ENCODE assay signal across 8 cellular contexts in the genomic region with DNA sequence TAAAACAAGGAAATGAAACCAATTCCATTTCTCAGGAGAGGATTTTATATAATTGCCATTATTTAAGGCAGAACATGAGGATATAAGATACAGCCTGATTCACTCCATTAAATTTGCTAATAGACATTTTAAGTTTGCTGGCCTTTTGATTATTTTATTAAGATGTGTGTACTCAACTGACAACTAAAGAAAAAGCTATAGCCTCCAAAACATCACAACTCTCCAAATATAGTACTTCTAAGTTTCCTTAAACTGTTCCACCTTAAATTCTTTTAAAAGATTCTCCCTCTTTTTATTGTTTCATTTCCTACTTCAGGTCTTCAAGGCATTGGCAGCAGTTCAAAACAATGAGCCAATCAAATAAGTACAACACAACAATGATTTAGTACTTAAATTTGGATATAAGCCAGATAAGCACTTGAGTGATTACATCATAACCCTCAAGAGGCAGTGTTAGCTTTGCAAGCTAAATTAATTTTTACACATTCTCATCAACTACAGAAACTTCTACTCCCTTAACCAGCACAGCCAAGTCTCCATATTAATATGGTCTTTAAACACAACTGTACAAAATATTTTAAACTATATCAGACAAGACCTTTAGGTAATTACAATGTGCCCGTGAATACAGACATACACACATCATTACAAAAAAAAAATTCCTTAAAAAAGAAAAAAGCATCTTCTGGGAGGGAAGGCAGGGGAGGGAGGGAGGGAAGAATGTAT.
DNase-seq lines count a peak whose midpoint lies in the region; ATAC-seq, FAIRE-seq and TF ChIP-seq lines count a peak whose summit lies in the region.

No MANE protein-coding gene starts in this region.

- peak overlapping the region; percentile 58 for H3K27ac Mint-ChIP-seq in neural crest cell (ENCODE audit: unreplicated experiment)

- peak overlapping the region; percentile 57 for H3K9ac ChIP-seq in endothelial cell of umbilical vein (replicated peaks; ENCODE audit: extremely low read depth, insufficient read depth, low read length)

- no peak overlapping the region for H3K4me3 Mint-ChIP-seq in neural crest cell

- no peaks in the 10 kb centered on the region for H3K9me3 ChIP-seq in BE2C
- H3K9me3 ChIP-seq in endothelial cell of umbilical vein (replicated peaks; ENCODE audit: control insufficient read depth, insufficient read depth, low read length): no peaks in the 10 kb centered on the region

- H3K4me2 ChIP-seq in endothelial cell of umbilical vein (ENCODE audit: insufficient read depth, low read length): peak overlapping the region; percentile 80

- H3K4me3 ChIP-seq in BE2C (ENCODE audit: low read depth, low read length) (peak overlapping the region; percentile 4; the same call in 1 of the 2 replicates), endothelial cell of umbilical vein (replicated peaks in 1 of 3; ENCODE audit: insufficient read depth in 1 of 3, low read depth in 1 of 3, low read length in 3 of 3) (peak overlapping the region in 1 of 3 experiments; percentile 40)

- H3K36me3 ChIP-seq in BE2C (peaks cover 13% of the 10 kb centered on the region), endothelial cell of umbilical vein (ENCODE audit: control insufficient read depth in 2 of 2, extremely low read depth in 1 of 2, insufficient read depth in 2 of 2, low read length in 2 of 2) (peaks cover 0 to 4% of the 10 kb centered on the region in 2 experiments)

- no peaks in the 10 kb centered on the region for H3K36me3 Mint-ChIP-seq in neural crest cell (ENCODE audit: low read depth)

- peaks cover 5% of the 10 kb centered on the region for H3K4me1 Mint-ChIP-seq in neural crest cell

- peak; percentile 78 for FAIRE-seq in endothelial cell of umbilical vein (lab: Jason Lieb, UNC)

- no peaks in the 10 kb centered on the region for H3K27me3 Mint-ChIP-seq in neural crest cell (ENCODE audit: low read depth)

- no peak overlapping the region for H2AFZ ChIP-seq in endothelial cell of umbilical vein (ENCODE audit: low read depth, low read length)

- no peaks in the 10 kb centered on the region for H3K9me3 Mint-ChIP-seq in neural crest cell

- dilution Hi-C loops in endothelial cell of umbilical vein (cut with MboI; ENCODE audit: extremely low pct_ligation_motif_present, low sequenced_read_pairs): no loop called here

- intact Hi-C loops in endothelial cell of umbilical vein (cut with micrococcal nuclease): no loop called here

- H3K79me2 ChIP-seq in endothelial cell of umbilical vein (ENCODE audit: control insufficient read depth, insufficient read depth, low read length): peaks cover 9% of the 10 kb centered on the region

- ATAC-seq in HG02884 (IDR thresholded peaks at IDR 0.05; ENCODE audit: unreplicated experiment) (no peak), HG02571 (IDR thresholded peaks at IDR 0.05; ENCODE audit: unreplicated experiment) (no peak)

- TSS peak; percentile 23 for BruUV-seq in endothelial cell of umbilical vein (replicated peaks; lab: Mats Ljungman, UMichigan)

- peak overlapping the region; percentile 73 for H3K27ac ChIP-seq in endothelial cell of umbilical vein (ENCODE audit: insufficient read depth, low read depth, low read length)

- CTCF ChIA-PET in endothelial cell of umbilical vein (lab: Charles Lee): interaction anchor here (1.1 to 3.5 kb wide), 4 partner anchors 22 to 393 kb away, joined by 3 to 11 read pairs (median 6); no protein-coding TSS in a partner anchor

- TF ChIP-seq POLR2A in endothelial cell of umbilical vein (IDR thresholded peaks at IDR 0.05; ENCODE audit: low read depth, low read length): no peak

- H3K4me1 ChIP-seq in BE2C (peaks cover 4% of the 10 kb centered on the region), endothelial cell of umbilical vein (ENCODE audit: control insufficient read depth, extremely low read depth, insufficient read depth, low read length) (peaks cover 12% of the 10 kb centered on the region)

- POLR2A ChIA-PET in endothelial cell of umbilical vein (lab: Charles Lee): interaction anchor here (0.6 kb wide), 1 partner anchor 34 kb away, joined by 3 read pairs; no protein-coding TSS in a partner anchor

- H3K9me1 ChIP-seq in endothelial cell of umbilical vein (replicated peaks; ENCODE audit: control insufficient read depth, extremely low read depth, insufficient read depth, low read length): no peaks in the 10 kb centered on the region

- no peaks in the 10 kb centered on the region for H4K20me1 ChIP-seq in endothelial cell of umbilical vein (replicated peaks; ENCODE audit: control insufficient read depth, extremely low read depth, insufficient read depth, low read length)

- DNase-seq in BE2C (peak; percentile 55), HUDEP-2 (lab: John Stamatoyannopoulos, UW; ENCODE audit: unreplicated experiment in 76 of 76) (peak in 42 of 76 experiments; percentile 1 to 80 (median 48)), NOMO-1 treated with dmso at 0.1 percent for 144 hours (lab: John Stamatoyannopoulos, UW; ENCODE audit: unreplicated experiment) (peak; percentile 41), endothelial cell of umbilical vein (ENCODE audit: low read depth, low spot score) (peak; percentile 96), neural crest cell (ENCODE audit: low read depth, low spot score) (no peak), mesenteric fat pad (ENCODE audit: low spot score) (no peak)

- H3K27me3 ChIP-seq in BE2C (no peaks in the 10 kb centered on the region), endothelial cell of umbilical vein (ENCODE audit: control insufficient read depth in 2 of 2, insufficient read depth in 2 of 2, low read length in 2 of 2) (no peaks in the 10 kb centered on the region)

- TF ChIP-seq CTCF in BE2C (IDR thresholded peaks at IDR 0.05; ENCODE audit: low read depth, low read length): no peak
- no peak for TF ChIP-seq CTCF in endothelial cell of umbilical vein (IDR thresholded peaks at IDR 0.05; ENCODE audit: extremely low read depth in 1 of 2, insufficient read depth in 1 of 2, low read depth in 1 of 2, low read length in 2 of 2)
- no peak for TF ChIP-seq CTCF in neural crest cell (conservative IDR thresholded peaks at IDR 0.05)

TF ChIP-seq in endothelial cell of umbilical vein, 7 proteins besides CTCF, POLR2A, EP300 and RAD21:
- TF ChIP-seq JUN (IDR thresholded peaks at IDR 0.05; ENCODE audit: borderline replicate concordance, insufficient read depth, insufficient read length, low read depth) (peak; percentile 63), EZH2 (IDR thresholded peaks at IDR 0.05; ENCODE audit: borderline replicate concordance, low read depth, low read length, severe bottlenecking) (no peak)
TF ChIP-seq in endothelial cell of umbilical vein: peak in this region for 1.

Comparison
In these comparisons a context has a peak if more than half of its experiments do, and no peak if none do; other contexts are left out.
1. DNase-seq: peak in BE2C (single experiment), HUDEP-2 (42 of 76), NOMO-1 treated with dmso at 0.1 percent for 144 hours (single experiment) and endothelial cell of umbilical vein (single experiment); none in neural crest cell (single experiment) and mesenteric fat pad (single experiment).